In the genomic region with DNA sequence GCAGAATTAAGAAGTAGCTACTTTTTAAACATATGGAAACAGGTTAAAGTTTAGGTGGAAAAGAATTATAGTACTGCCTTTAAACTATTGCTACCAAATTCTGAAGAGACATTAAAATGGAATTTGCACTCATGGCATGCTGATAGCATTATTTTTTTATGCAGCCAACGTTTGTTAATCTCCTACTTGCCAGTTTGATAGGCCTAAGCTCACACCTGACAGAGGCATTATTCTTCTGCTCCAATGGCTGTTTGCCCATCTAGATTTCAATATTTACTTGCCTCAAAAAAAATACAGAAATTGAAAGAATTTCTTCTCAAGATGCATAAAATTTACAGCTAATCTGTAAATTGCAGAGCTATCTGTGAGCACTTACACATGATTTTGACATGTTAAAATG, we compare ENCODE assay signal across 37 cellular contexts.
DNase-seq lines count a peak whose midpoint lies in the region; ATAC-seq, FAIRE-seq and TF ChIP-seq lines count a peak whose summit lies in the region.
"Had no signal": no experiment of that assay in that cellular context is flagged by ENCODE, and none has a peak within 500 bp of the region (broad histone marks: within the 10 kb centered on the region; RNA-seq: fewer than 3 reads in every experiment).

No MANE protein-coding gene starts in this region.

- no peaks in the 10 kb centered on the region for H3K27me3 Mint-ChIP-seq in mesothelial cell of epicardium (ENCODE audit: low read depth)
- H3K27me3 Mint-ChIP-seq: B cell; CD4-positive, alpha-beta memory T cell; CD4-positive, alpha-beta T cell; CD4-positive, CD25-positive, alpha-beta regulatory T cell; CD8-positive, alpha-beta memory T cell had no signal

- H3K4me1 Mint-ChIP-seq in mesothelial cell of epicardium, result peaks cover 45% of the 10 kb centered on the region
- H3K4me1 Mint-ChIP-seq: B cell; CD14-positive monocyte; CD4-positive, alpha-beta memory T cell; CD4-positive, CD25-positive, alpha-beta regulatory T cell; CD8-positive, alpha-beta memory T cell had no signal

- H3K9me3 ChIP-seq in hepatocyte (ENCODE audit: low read depth), result no peaks in the 10 kb centered on the region
- H3K9me3 ChIP-seq in pancreas, result no peaks in the 10 kb centered on the region
- H3K9me3 ChIP-seq: A549; BE2C; BLaER1; BLaER1 treated with 17β-estradiol and CSF1 and Interleukin-3, amounts not matched to agents 10 nM and 100 nM; Caco-2 had no signal

- H3K27me3 ChIP-seq in hepatocyte, result no peaks in the 10 kb centered on the region
- no peaks in the 10 kb centered on the region for H3K27me3 ChIP-seq in pancreas
- H3K27me3 ChIP-seq: BE2C; BLaER1; BLaER1 treated with 17β-estradiol and CSF1 and Interleukin-3, amounts not matched to agents 10 nM and 100 nM had no signal

- DNase-seq in amniotic epithelial cell (ENCODE audit: low read depth) (peak; percentile 11), hepatocyte (ENCODE audit: low spot score) (no peak), mesothelial cell of epicardium (ENCODE audit: low spot score in 2 of 2, unreplicated experiment in 2 of 2) (no peak), pancreas (no peak), cerebellar cortex (ENCODE audit: low spot score) (no peak), RKO (ENCODE audit: low spot score) (no peak)
- no peak for DNase-seq in activated T-cell treated with anti-CD3 and anti-CD28 coated beads, Interleukin-2, amount 50 U/mL, for 48 hours
- DNase-seq: 8988T; ACHN; AML-193; BE2C; C1 segment of cervical spinal cord; Caco-2; Calu3; CD4-positive, alpha-beta memory T cell; CD4-positive, alpha-beta T cell; CD4-positive, CD25-positive, alpha-beta regulatory T cell; CD8-positive, alpha-beta memory T cell; CD8-positive, alpha-beta T cell; COR-L47; DMS 273 treated with DMSO at 0.1 percent for 48 hours; DMS153; DMS53; DMS79; DMS79 treated with DMSO at 0.1 percent for 48 hours; DND-41; EL had no signal

- H4K20me1 ChIP-seq in hepatocyte (ENCODE audit: insufficient read depth, poor library complexity, severe bottlenecking), result no peaks in the 10 kb centered on the region
- H4K20me1 ChIP-seq: BLaER1; BLaER1 treated with 17β-estradiol and CSF1 and Interleukin-3, amounts not matched to agents 10 nM and 100 nM had no signal

- H3K79me2 ChIP-seq in hepatocyte, result no peaks in the 10 kb centered on the region

- H3K36me3 ChIP-seq in hepatocyte (replicated peaks; ENCODE audit: insufficient read depth, low read depth) (no peaks in the 10 kb centered on the region), pancreas (no peaks in the 10 kb centered on the region)
- H3K36me3 ChIP-seq: BE2C; BLaER1; BLaER1 treated with 17β-estradiol and CSF1 and Interleukin-3, amounts not matched to agents 10 nM and 100 nM had no signal

- intact Hi-C loops in pancreas (cut with DNase I), result no loop called here

- no peak overlapping the region for H3K4me3 ChIP-seq in hepatocyte
- H3K4me3 ChIP-seq in pancreas, result no peak overlapping the region
- H3K4me3 ChIP-seq: A549; BLaER1; BLaER1 treated with 17β-estradiol and CSF1 and Interleukin-3, amounts not matched to agents 10 nM and 100 nM had no signal

- no peaks in the 10 kb centered on the region for H3K9me3 Mint-ChIP-seq in mesothelial cell of epicardium

- H2AFZ ChIP-seq in hepatocyte, result peak overlapping the region; percentile 13

- H3K36me3 Mint-ChIP-seq in mesothelial cell of epicardium, result no peaks in the 10 kb centered on the region
- H3K36me3 Mint-ChIP-seq: CD14-positive monocyte; CD4-positive, alpha-beta memory T cell; CD4-positive, CD25-positive, alpha-beta regulatory T cell; CD8-positive, alpha-beta memory T cell; CD8-positive, alpha-beta T cell had no signal

- peak overlapping the region; percentile 15 for H3K27ac Mint-ChIP-seq in mesothelial cell of epicardium
- H3K27ac Mint-ChIP-seq: B cell; CD14-positive monocyte; CD4-positive, alpha-beta memory T cell; CD4-positive, alpha-beta T cell; CD4-positive, CD25-positive, alpha-beta regulatory T cell; CD8-positive, alpha-beta memory T cell; CD8-positive, alpha-beta T cell had no signal

- H3K27ac ChIP-seq in hepatocyte, result no peak overlapping the region
- no peak overlapping the region for H3K27ac ChIP-seq in pancreas
- H3K27ac ChIP-seq: 22Rv1; A549; BLaER1; BLaER1 treated with 17β-estradiol and CSF1 and Interleukin-3, amounts not matched to agents 10 nM and 100 nM; C4-2B had no signal

- TF ChIP-seq CTCF in hepatocyte (IDR thresholded peaks at IDR 0.05; ENCODE audit: poor library complexity) (no peak), mesothelial cell of epicardium (IDR thresholded peaks at IDR 0.05; ENCODE audit: unreplicated experiment) (no peak), pancreas (IDR thresholded peaks at IDR 0.05) (no peak)

- 18% methylated on average over 1 of the region's 1 CpG for WGBS in hepatocyte (ENCODE audit: low lambda C conversion rate, missing lambda C conversion rate)
- WGBS in pancreas, 2 donors, result 3% methylated on average over 1 of the region's 1 CpG

- ATAC-seq in pancreas (peak; percentile 48 to 81 (median 69)), HG02884 (IDR thresholded peaks at IDR 0.05; ENCODE audit: unreplicated experiment) (no peak)
- ATAC-seq: A549; CD8-positive, alpha-beta T cell had no signal

- H3K9me2 ChIP-seq in hepatocyte (replicated peaks; ENCODE audit: insufficient read depth), result no peaks in the 10 kb centered on the region

- no peak overlapping the region for H3K4me3 Mint-ChIP-seq in mesothelial cell of epicardium
- H3K4me3 Mint-ChIP-seq: B cell; CD14-positive monocyte; CD4-positive, alpha-beta memory T cell; CD4-positive, alpha-beta T cell; CD4-positive, CD25-positive, alpha-beta regulatory T cell; CD8-positive, alpha-beta memory T cell; CD8-positive, alpha-beta T cell had no signal

- no peak overlapping the region for H3K4me2 ChIP-seq in hepatocyte
- H3K4me2 ChIP-seq: A549; BLaER1; BLaER1 treated with 17β-estradiol and CSF1 and Interleukin-3, amounts not matched to agents 10 nM and 100 nM had no signal

- FAIRE-seq in pancreas (lab: Jason Lieb, UNC), result no peak
- FAIRE-seq: A204.1, A549, D721Med had no signal

- H3K4me1 ChIP-seq in hepatocyte (ENCODE audit: insufficient read depth) (no peaks in the 10 kb centered on the region), pancreas (peaks cover 0 to 11% (median 0%) of the 10 kb centered on the region in 3 donors)
- H3K4me1 ChIP-seq: A549; BE2C; BLaER1; BLaER1 treated with 17β-estradiol and CSF1 and Interleukin-3, amounts not matched to agents 10 nM and 100 nM; Caco-2 had no signal
